In the genomic region with DNA sequence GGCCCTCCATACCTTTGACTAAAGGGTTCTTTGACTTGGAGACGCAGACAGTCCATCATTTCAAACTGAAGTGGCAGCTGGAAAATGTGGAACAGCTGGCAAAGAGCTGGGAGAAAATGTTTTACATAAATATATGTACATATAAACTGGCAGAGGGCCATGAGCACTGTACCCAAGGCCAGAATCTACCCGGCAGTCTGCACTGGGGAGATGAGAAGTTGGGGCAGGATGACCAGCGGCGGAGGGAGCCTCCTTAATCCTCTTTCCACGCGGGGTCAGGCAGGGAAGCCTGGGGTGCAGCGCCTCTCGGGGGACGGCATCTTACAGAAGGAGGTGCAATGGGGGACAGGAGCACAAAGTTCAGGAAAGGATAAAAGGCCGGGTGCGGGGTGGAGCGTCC, we compare ENCODE assay signal across 8 cellular contexts. TPM values are rescaled to one million over a fixed set of nuclear protein-coding genes. Genes with fewer than 3 reads are reported as not detected.
DNase-seq lines count a peak whose midpoint lies in the region; ATAC-seq and TF ChIP-seq lines count a peak whose summit lies in the region.

No MANE protein-coding gene starts in this region.

- peak overlapping the region; percentile 88 for H3K4me2 ChIP-seq in GM23338
- H3K4me2 ChIP-seq in skeletal muscle satellite cell (ENCODE audit: low read length), result peak overlapping the region; percentile 82

- H3K27me3 ChIP-seq in GM23338 (ENCODE audit: insufficient read depth) (peaks cover 32% of the 10 kb centered on the region), WERI-Rb-1 (ENCODE audit: insufficient read depth, low read depth, severe bottlenecking) (peaks cover 51% of the 10 kb centered on the region), right atrium auricular region (no peaks in the 10 kb centered on the region), skeletal muscle satellite cell (ENCODE audit: control insufficient read depth, insufficient read depth, low read length) (no peaks in the 10 kb centered on the region)

- H3K9me2 ChIP-seq in GM23338 (ENCODE audit: insufficient read depth), result no peaks in the 10 kb centered on the region

- H3K4me1 Mint-ChIP-seq in GM23338, result peaks cover 72% of the 10 kb centered on the region

- H3K4me3 ChIP-seq in GM23338 (peak overlapping the region; percentile 83), WERI-Rb-1 (ENCODE audit: low read depth, low read length) (peak overlapping the region; percentile 56), right atrium auricular region (peak overlapping the region; percentile 63 to 69), skeletal muscle satellite cell (ENCODE audit: low read length) (peak overlapping the region; percentile 96)

- H3K27ac ChIP-seq in GM23338 (ENCODE audit: low read depth) (no peak overlapping the region), WERI-Rb-1 (no peak overlapping the region), right atrium auricular region (peak overlapping the region; percentile 76 to 77)

- H3K79me2 ChIP-seq in GM23338 (replicated peaks; ENCODE audit: insufficient read depth), result peaks cover 55% of the 10 kb centered on the region

- peak overlapping the region; percentile 90 for H3K4me3 Mint-ChIP-seq in GM23338

- no peak overlapping the region for H3K27ac Mint-ChIP-seq in GM23338

- no peak for DNase-seq in GM23338 (ENCODE audit: low spot score)
- peak; percentile 15 for DNase-seq in WERI-Rb-1
- no peak for DNase-seq in right atrium auricular region (ENCODE audit: low spot score)
- no peak for DNase-seq in nucleus accumbens (lab: John Stamatoyannopoulos, UW)
- no peak for DNase-seq in stimulated activated CD4-positive, alpha-beta T cell treated with anti-CD3 and anti-CD28 coated beads, Interleukin-1b, Interleukin-23, amount 100 ng/mL, for 48 hours

- no peak for ATAC-seq in GM23338
- no peak for ATAC-seq in GM18517 (IDR thresholded peaks at IDR 0.05; ENCODE audit: unreplicated experiment)
- ATAC-seq in GM18520 (IDR thresholded peaks at IDR 0.05; ENCODE audit: unreplicated experiment), result no peak

- no peaks in the 10 kb centered on the region for H3K36me3 ChIP-seq in GM23338 (ENCODE audit: insufficient read depth)
- no peaks in the 10 kb centered on the region for H3K36me3 ChIP-seq in WERI-Rb-1
- H3K36me3 ChIP-seq in right atrium auricular region, result no peaks in the 10 kb centered on the region
- H3K36me3 ChIP-seq in skeletal muscle satellite cell (ENCODE audit: insufficient read depth, low read length), result no peaks in the 10 kb centered on the region

- no peaks in the 10 kb centered on the region; the same call in 1 of the 2 replicates for H3F3A ChIP-seq in GM23338 (replicated peaks; ENCODE audit: low read depth)

- H3K36me3 Mint-ChIP-seq in GM23338 (ENCODE audit: low read depth), result peaks cover 2% of the 10 kb centered on the region; the same call in 2 of the 3 replicates

- H3K27me3 Mint-ChIP-seq in GM23338 (ENCODE audit: insufficient read depth, low read depth, poor library complexity), result peaks cover 28% of the 10 kb centered on the region

- H2AFZ ChIP-seq in GM23338, result peak overlapping the region; percentile 70; the same call in 1 of the 2 replicates

- no peaks in the 10 kb centered on the region; the same call in 2 of the 3 replicates for H3K9me3 Mint-ChIP-seq in GM23338

- H4K20me1 ChIP-seq in GM23338 (replicated peaks; ENCODE audit: insufficient read depth), result no peaks in the 10 kb centered on the region

- peaks cover 62% of the 10 kb centered on the region for H3K4me1 ChIP-seq in GM23338 (ENCODE audit: insufficient read depth)
- peaks cover 0 to 8% of the 10 kb centered on the region in 2 donors for H3K4me1 ChIP-seq in right atrium auricular region
- peaks cover 33% of the 10 kb centered on the region for H3K4me1 ChIP-seq in skeletal muscle satellite cell (ENCODE audit: control insufficient read depth, insufficient read depth, low read length)

- H3K9me3 ChIP-seq in WERI-Rb-1 (ENCODE audit: severe bottlenecking) (no peaks in the 10 kb centered on the region), right atrium auricular region (no peaks in the 10 kb centered on the region), skeletal muscle satellite cell (replicated peaks; ENCODE audit: low read length) (no peaks in the 10 kb centered on the region)

- TF ChIP-seq CTCF in GM23338 (conservative IDR thresholded peaks at IDR 0.05; ENCODE audit: low read depth in 2 of 2) (no peak), WERI-Rb-1 (IDR thresholded peaks at IDR 0.05; ENCODE audit: low read depth, low read length) (no peak), right atrium auricular region (IDR thresholded peaks at IDR 0.05) (no peak)

- H3K9ac ChIP-seq in skeletal muscle satellite cell (ENCODE audit: low read depth, low read length), result peak overlapping the region; percentile 85

TF ChIP-seq in GM23338, 12 proteins besides CTCF, POLR2A, EP300 and RAD21 (continues in another document):
- no peak for TF ChIP-seq ZNF462 (CRISPR knock-in tag; IDR thresholded peaks at IDR 0.05)
- no peak for TF ChIP-seq EZH2phosphoT487 (IDR thresholded peaks at IDR 0.05; ENCODE audit: unreplicated experiment)
- no peak for TF ChIP-seq JUNB (IDR thresholded peaks at IDR 0.05; ENCODE audit: unreplicated experiment)
- TF ChIP-seq ZNF331 (CRISPR knock-in tag; IDR thresholded peaks at IDR 0.05; ENCODE audit: low read depth), result no peak
- TF ChIP-seq CREB1 (CRISPR knock-in tag; IDR thresholded peaks at IDR 0.05; ENCODE audit: low read depth), result no peak

RNA-seq across cellular contexts. Expression of gene GLI3, which starts 1.3 kb away (rescaled TPM):
- total RNA-seq in GM23338 (2014; rRNA removed; shearing (Covaris generic)), result 17.0 and 17.9 TPM in 2 replicates
- 16.1 and 23.5 TPM in 2 replicates for polyA plus RNA-seq in GM23338 (2016; fragmentation: Nextera tagmentation; extraction: Ambion mirVana)
- total RNA-seq in right atrium auricular region, result 1 to 10 TPM; 1.5 to 2.0 TPM
- total RNA-seq in skeletal muscle satellite cell (2012; rRNA removed), result 2.8 and 3.1 TPM in 2 replicates

Comparison
In these comparisons a context has a peak if more than half of its experiments do, and no peak if none do; other contexts are left out.
1. H3K27ac ChIP-seq: peak in right atrium auricular region (2 of 2); none in GM23338 (single experiment) and WERI-Rb-1 (single experiment).
2. Peak in every context shown above with its lines, with median percentiles within 50 percentile points of each other: H3K4me3 ChIP-seq.